ENCODE assay signal across 1 cellular context in the genomic region with DNA sequence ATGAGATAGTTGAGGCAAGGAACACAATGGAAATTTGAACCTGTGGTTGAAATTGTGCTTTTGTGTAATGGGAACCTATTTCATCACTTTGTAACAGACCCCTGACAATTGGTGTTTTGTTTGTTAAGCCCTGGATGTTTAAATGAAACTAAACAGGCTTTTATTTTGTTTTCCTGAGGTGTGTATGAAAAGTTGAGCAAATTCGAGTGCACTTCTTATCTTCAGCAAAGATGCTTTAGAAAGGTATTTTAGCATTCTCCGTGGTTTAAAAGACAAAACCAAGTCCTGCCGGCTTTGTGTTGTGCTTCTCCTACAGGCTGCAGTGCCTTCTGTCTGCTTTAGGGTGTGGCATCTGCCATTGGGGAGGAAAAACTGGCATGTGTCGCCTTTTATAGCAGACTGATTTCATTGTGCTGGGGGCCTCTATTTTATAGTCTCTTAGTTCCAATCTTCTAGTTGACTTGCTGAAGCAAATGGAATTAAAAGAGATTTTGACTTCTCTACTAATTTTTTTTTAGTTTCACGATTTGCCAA.
TF ChIP-seq lines count a peak whose summit lies in the region.

No MANE protein-coding gene starts in this region.

TF ChIP-seq in K562, 482 proteins besides CTCF, POLR2A, EP300 and RAD21 (continued from another document):
- TF ChIP-seq, protein P1, sequence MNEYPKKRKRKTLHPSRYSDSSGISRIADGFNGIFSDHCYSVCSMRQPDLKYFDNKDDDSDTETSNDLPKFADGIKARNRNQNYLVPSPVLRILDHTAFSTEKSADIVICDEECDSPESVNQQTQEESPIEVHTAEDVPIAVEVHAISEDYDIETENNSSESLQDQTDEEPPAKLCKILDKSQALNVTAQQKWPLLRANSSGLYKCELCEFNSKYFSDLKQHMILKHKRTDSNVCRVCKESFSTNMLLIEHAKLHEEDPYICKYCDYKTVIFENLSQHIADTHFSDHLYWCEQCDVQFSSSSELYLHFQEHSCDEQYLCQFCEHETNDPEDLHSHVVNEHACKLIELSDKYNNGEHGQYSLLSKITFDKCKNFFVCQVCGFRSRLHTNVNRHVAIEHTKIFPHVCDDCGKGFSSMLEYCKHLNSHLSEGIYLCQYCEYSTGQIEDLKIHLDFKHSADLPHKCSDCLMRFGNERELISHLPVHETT (CRISPR knock-in tag; conservative IDR thresholded peaks at IDR 0.05 in 1 of 2, IDR thresholded peaks at IDR 0.05 in 1 of 2): no peak
- TF ChIP-seq CBX2 (IDR thresholded peaks at IDR 0.05; ENCODE audit: insufficient read depth, low read length, poor library complexity, severe bottlenecking) (no peak), MCM5 (IDR thresholded peaks at IDR 0.05; ENCODE audit: low read depth) (no peak)
